Comparison of ENCODE assay signal across 31 cellular contexts in the genomic region with DNA sequence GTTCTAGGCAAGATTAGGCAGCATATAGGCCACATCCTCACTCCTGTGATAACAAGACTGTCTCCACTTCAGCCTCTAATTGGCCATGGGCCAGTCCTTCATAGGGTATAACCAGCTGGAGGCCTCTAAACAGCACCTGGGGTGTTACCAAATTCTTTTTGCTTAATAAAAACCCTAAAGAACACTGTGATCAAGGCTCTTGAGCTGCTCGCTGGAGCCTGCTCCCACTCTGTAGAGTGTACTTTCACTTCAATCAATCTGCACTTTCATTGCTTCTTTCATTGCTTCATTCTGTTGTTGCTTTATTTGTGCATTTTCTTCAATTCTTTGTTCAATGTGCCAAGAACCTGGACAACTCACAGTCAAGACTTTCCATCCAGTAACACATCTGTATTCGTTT.
"Had no signal": no experiment of that assay in that cellular context is flagged by ENCODE, and none has a peak within 500 bp of the region (broad histone marks: within the 10 kb centered on the region; RNA-seq: fewer than 3 reads in every experiment).

No MANE protein-coding gene starts in this region.

- H3K27me3 Mint-ChIP-seq: progenitor cell of endocrine pancreas; stimulated activated naive CD8-positive, alpha-beta T cell treated with anti-CD3 and anti-CD28 coated beads, Interleukin-15, amount 100 ng/mL, for 72 hours; type B pancreatic cell had no signal

- H3K9ac ChIP-seq: neural progenitor cell, parathyroid adenoma had no signal

- H3K36me3 Mint-ChIP-seq: natural killer cell; neural progenitor cell; stimulated activated memory B cell treated with anti-CD40 and anti-IgM and Interleukin-4, amounts not matched to agents 10 μg/mL and 1 μg/mL and 100 μg/mL, for 72 hours; type B pancreatic cell had no signal

- DNase-seq: natural killer cell; occipital lobe; ovary; posterior cingulate gyrus; psoas muscle; right cardiac atrium; spleen; stimulated activated CD4-positive, alpha-beta T cell treated with anti-CD3 and anti-CD28 coated beads, Interleukin-12 subunit alpha, Interleukin-12 subunit beta, amount 100 ng/mL, for 4 hours; stimulated activated CD4-positive, alpha-beta T cell treated with anti-CD3 and anti-CD28 coated beads, Interleukin-1b, Interleukin-23, amount 100 ng/mL, for 48 hours; stimulated activated CD4-positive, alpha-beta T cell treated with anti-CD3 and anti-CD28 coated beads, Interleukin-4, amount 100 ng/mL, for 1 hour; stimulated activated CD4-positive, alpha-beta T cell treated with anti-CD3 and anti-CD28 coated beads, Interleukin-4, amount 100 ng/mL, for 4 hours; stimulated activated CD8-positive, alpha-beta memory T cell treated with anti-CD3 and anti-CD28 coated beads, Interleukin-4, amount 100 ng/mL, for 48 hours; stimulated activated naive CD4-positive, alpha-beta T cell; stimulated activated naive CD8-positive, alpha-beta T cell treated with anti-CD3 and anti-CD28 coated beads, Interleukin-15, amount 100 ng/mL, for 72 hours; stimulated activated naive CD8-positive, alpha-beta T cell treated with anti-CD3 and anti-CD28 coated beads, Interleukin-15, Interleukin-2, amounts not matched to agents 100 U/mL and 50 U/mL, for 24 hours; substantia nigra; testis; tibial artery; transverse colon; upper lobe of right lung; uterus had no signal

- H3K27me3 ChIP-seq: neural progenitor cell, ovary, spleen, suprapubic skin, testis, tibial artery, transverse colon, upper lobe of right lung, uterus had no signal

- H3K36me3 ChIP-seq: neural progenitor cell, ovary, spleen, suprapubic skin, tibial artery, transverse colon, upper lobe of right lung, uterus had no signal

- H3K79me2 ChIP-seq: parathyroid adenoma had no signal

- H3K4me1 ChIP-seq: neural progenitor cell, parathyroid adenoma, psoas muscle, spleen, suprapubic skin, testis, tibial artery, transverse colon, upper lobe of right lung, uterus had no signal

- H3K9me3 ChIP-seq: ovary, psoas muscle, suprapubic skin, testis, tibial artery, transverse colon, upper lobe of right lung, uterus had no signal

- H3K27ac Mint-ChIP-seq: natural killer cell; nephron; neural progenitor cell; progenitor cell of endocrine pancreas; stimulated activated memory B cell treated with anti-CD40 and anti-IgM and Interleukin-4, amounts not matched to agents 10 μg/mL and 1 μg/mL and 100 μg/mL, for 72 hours; stimulated activated naive CD8-positive, alpha-beta T cell treated with anti-CD3 and anti-CD28 coated beads, Interleukin-15, amount 100 ng/mL, for 72 hours; type B pancreatic cell had no signal

- ATAC-seq: natural killer cell; psoas muscle; right cardiac atrium; sciatic nerve; stimulated activated memory B cell treated with anti-CD40 and anti-IgM and Interleukin-4, amounts not matched to agents 10 μg/mL and 1 μg/mL and 100 μg/mL, for 72 hours; stimulated activated naive CD8-positive, alpha-beta T cell treated with anti-CD3 and anti-CD28 coated beads, Interleukin-15, amount 100 ng/mL, for 72 hours; stimulated activated naive CD8-positive, alpha-beta T cell treated with anti-CD3 and anti-CD28 coated beads, Interleukin-15, Interleukin-2, amounts not matched to agents 100 U/mL and 50 U/mL, for 24 hours; upper lobe of right lung had no signal

- H3K4me3 Mint-ChIP-seq: natural killer cell; nephron; neural progenitor cell; stimulated activated memory B cell treated with anti-CD40 and anti-IgM and Interleukin-4, amounts not matched to agents 10 μg/mL and 1 μg/mL and 100 μg/mL, for 72 hours; stimulated activated naive CD8-positive, alpha-beta T cell treated with anti-CD3 and anti-CD28 coated beads, Interleukin-15, amount 100 ng/mL, for 72 hours; type B pancreatic cell had no signal

- H3K9me3 Mint-ChIP-seq: natural killer cell; nephron; neural progenitor cell; stimulated activated naive CD8-positive, alpha-beta T cell treated with anti-CD3 and anti-CD28 coated beads, Interleukin-15, amount 100 ng/mL, for 72 hours; type B pancreatic cell had no signal

- H3K4me1 Mint-ChIP-seq: natural killer cell; nephron; neural progenitor cell; stimulated activated memory B cell treated with anti-CD40 and anti-IgM and Interleukin-4, amounts not matched to agents 10 μg/mL and 1 μg/mL and 100 μg/mL, for 72 hours; stimulated activated naive CD8-positive, alpha-beta T cell treated with anti-CD3 and anti-CD28 coated beads, Interleukin-15, amount 100 ng/mL, for 72 hours had no signal

- H2AFZ ChIP-seq: neural progenitor cell, parathyroid adenoma had no signal

- H3K27ac ChIP-seq: neural progenitor cell, ovary, parathyroid adenoma, psoas muscle, skin epidermis, spleen, suprapubic skin, testis, tibial artery, transverse colon, upper lobe of right lung, uterus had no signal

- H3K4me3 ChIP-seq: neural progenitor cell, ovary, psoas muscle, skin epidermis, smooth muscle cell, spleen, suprapubic skin, testis, tibial artery, transverse colon, upper lobe of right lung, uterus had no signal

- H3K4me2 ChIP-seq: neural progenitor cell, smooth muscle cell had no signal
